In the genomic region with DNA sequence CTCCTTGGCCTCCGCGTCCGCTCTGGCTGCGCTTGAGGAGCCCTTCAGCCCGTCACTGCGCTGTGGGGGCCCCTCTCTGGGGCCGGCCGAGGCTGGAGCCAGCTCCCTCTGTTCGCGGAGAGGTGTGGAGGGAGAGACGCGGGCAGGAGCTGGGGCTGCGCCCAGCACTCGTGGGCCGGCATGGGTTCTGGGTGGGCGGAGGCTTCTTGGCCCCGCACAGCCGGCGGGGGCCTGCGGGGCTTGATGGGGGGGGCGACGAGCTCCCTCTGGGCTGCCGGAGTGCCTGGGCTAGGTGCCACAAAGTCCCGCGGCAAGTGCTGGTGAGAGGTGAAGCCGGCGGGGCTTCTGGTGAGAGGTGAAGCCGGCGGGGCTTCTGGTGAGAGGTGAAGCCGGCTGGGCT, we compare ENCODE assay signal across 2 cellular contexts.
TF ChIP-seq lines count a peak whose summit lies in the region.

No MANE protein-coding gene starts in this region.

TF ChIP-seq in GM23338, 12 proteins besides CTCF, POLR2A, EP300 and RAD21 (continued from another document):
- TF ChIP-seq POLR2AphosphoS5 (IDR thresholded peaks at IDR 0.05; ENCODE audit: low read depth) = no peak
- TF ChIP-seq EZH2 (IDR thresholded peaks at IDR 0.05; ENCODE audit: low read depth, unreplicated experiment) = no peak
- TF ChIP-seq JUNB (IDR thresholded peaks at IDR 0.05; ENCODE audit: unreplicated experiment) = no peak
- no peak for TF ChIP-seq NANOG (IDR thresholded peaks at IDR 0.05; ENCODE audit: borderline replicate concordance)
- no peak for TF ChIP-seq ZNF331 (CRISPR knock-in tag; IDR thresholded peaks at IDR 0.05; ENCODE audit: low read depth)
- TF ChIP-seq EZH2phosphoT487 (IDR thresholded peaks at IDR 0.05; ENCODE audit: unreplicated experiment) = no peak
- no peak for TF ChIP-seq CREB1 (CRISPR knock-in tag; IDR thresholded peaks at IDR 0.05; ENCODE audit: low read depth)
- no peak for TF ChIP-seq STAT1 (IDR thresholded peaks at IDR 0.05; ENCODE audit: unreplicated experiment)
- no peak for TF ChIP-seq ZNF114 (CRISPR knock-in tag; IDR thresholded peaks at IDR 0.05)
- TF ChIP-seq, protein P1, sequence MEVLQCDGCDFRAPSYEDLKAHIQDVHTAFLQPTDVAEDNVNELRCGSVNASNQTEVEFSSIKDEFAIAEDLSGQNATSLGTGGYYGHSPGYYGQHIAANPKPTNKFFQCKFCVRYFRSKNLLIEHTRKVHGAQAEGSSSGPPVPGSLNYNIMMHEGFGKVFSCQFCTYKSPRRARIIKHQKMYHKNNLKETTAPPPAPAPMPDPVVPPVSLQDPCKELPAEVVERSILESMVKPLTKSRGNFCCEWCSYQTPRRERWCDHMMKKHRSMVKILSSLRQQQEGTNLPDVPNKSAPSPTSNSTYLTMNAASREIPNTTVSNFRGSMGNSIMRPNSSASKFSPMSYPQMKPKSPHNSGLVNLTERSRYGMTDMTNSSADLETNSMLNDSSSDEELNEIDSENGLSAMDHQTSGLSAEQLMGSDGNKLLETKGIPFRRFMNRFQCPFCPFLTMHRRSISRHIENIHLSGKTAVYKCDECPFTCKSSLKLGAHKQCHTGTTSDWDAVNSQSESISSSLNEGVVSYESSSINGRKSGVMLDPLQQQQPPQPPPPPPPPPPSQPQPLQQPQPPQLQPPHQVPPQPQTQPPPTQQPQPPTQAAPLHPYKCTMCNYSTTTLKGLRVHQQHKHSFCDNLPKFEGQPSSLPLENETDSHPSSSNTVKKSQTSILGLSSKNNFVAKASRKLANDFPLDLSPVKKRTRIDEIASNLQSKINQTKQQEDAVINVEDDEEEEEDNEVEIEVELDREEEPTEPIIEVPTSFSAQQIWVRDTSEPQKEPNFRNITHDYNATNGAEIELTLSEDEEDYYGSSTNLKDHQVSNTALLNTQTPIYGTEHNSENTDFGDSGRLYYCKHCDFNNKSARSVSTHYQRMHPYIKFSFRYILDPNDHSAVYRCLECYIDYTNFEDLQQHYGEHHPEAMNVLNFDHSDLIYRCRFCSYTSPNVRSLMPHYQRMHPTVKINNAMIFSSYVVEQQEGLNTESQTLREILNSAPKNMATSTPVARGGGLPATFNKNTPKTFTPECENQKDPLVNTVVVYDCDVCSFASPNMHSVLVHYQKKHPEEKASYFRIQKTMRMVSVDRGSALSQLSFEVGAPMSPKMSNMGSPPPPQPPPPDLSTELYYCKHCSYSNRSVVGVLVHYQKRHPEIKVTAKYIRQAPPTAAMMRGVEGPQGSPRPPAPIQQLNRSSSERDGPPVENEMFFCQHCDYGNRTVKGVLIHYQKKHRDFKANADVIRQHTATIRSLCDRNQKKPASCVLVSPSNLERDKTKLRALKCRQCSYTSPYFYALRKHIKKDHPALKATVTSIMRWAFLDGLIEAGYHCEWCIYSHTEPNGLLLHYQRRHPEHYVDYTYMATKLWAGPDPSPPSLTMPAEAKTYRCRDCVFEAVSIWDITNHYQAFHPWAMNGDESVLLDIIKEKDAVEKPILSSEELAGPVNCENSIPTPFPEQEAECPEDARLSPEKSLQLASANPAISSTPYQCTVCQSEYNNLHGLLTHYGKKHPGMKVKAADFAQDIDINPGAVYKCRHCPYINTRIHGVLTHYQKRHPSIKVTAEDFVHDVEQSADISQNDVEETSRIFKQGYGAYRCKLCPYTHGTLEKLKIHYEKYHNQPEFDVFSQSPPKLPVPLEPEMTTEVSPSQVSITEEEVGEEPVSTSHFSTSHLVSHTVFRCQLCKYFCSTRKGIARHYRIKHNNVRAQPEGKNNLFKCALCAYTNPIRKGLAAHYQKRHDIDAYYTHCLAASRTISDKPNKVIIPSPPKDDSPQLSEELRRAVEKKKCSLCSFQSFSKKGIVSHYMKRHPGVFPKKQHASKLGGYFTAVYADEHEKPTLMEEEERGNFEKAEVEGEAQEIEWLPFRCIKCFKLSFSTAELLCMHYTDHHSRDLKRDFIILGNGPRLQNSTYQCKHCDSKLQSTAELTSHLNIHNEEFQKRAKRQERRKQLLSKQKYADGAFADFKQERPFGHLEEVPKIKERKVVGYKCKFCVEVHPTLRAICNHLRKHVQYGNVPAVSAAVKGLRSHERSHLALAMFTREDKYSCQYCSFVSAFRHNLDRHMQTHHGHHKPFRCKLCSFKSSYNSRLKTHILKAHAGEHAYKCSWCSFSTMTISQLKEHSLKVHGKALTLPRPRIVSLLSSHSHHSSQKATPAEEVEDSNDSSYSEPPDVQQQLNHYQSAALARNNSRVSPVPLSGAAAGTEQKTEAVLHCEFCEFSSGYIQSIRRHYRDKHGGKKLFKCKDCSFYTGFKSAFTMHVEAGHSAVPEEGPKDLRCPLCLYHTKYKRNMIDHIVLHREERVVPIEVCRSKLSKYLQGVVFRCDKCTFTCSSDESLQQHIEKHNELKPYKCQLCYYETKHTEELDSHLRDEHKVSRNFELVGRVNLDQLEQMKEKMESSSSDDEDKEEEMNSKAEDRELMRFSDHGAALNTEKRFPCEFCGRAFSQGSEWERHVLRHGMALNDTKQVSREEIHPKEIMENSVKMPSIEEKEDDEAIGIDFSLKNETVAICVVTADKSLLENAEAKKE (CRISPR knock-in tag; IDR thresholded peaks at IDR 0.05) = no peak
- TF ChIP-seq, protein P2, sequence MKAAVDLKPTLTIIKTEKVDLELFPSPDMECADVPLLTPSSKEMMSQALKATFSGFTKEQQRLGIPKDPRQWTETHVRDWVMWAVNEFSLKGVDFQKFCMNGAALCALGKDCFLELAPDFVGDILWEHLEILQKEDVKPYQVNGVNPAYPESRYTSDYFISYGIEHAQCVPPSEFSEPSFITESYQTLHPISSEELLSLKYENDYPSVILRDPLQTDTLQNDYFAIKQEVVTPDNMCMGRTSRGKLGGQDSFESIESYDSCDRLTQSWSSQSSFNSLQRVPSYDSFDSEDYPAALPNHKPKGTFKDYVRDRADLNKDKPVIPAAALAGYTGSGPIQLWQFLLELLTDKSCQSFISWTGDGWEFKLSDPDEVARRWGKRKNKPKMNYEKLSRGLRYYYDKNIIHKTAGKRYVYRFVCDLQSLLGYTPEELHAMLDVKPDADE (IDR thresholded peaks at IDR 0.05) = no peak

TF ChIP-seq in WTC11, 78 proteins besides CTCF, POLR2A, EP300 and RAD21 (continued from another document):
- TF ChIP-seq, protein P3, sequence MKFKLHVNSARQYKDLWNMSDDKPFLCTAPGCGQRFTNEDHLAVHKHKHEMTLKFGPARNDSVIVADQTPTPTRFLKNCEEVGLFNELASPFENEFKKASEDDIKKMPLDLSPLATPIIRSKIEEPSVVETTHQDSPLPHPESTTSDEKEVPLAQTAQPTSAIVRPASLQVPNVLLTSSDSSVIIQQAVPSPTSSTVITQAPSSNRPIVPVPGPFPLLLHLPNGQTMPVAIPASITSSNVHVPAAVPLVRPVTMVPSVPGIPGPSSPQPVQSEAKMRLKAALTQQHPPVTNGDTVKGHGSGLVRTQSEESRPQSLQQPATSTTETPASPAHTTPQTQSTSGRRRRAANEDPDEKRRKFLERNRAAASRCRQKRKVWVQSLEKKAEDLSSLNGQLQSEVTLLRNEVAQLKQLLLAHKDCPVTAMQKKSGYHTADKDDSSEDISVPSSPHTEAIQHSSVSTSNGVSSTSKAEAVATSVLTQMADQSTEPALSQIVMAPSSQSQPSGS (CRISPR knock-in tag; IDR thresholded peaks at IDR 0.05; ENCODE audit: borderline replicate concordance, low read depth) = no peak
- TF ChIP-seq HMGA2 (CRISPR knock-in tag; IDR thresholded peaks at IDR 0.05) (no peak), ZNF671 (CRISPR knock-in tag; IDR thresholded peaks at IDR 0.05) (no peak)
